Comparison of ENCODE assay signal across 15 cellular contexts in genomic region chr16:27476240-27476639, GRCh38.
"Had no signal": no experiment of that assay in that cellular context is flagged by ENCODE, and none has a peak within 500 bp of the region (broad histone marks: within the 10 kb centered on the region; RNA-seq: fewer than 3 reads in every experiment).

No MANE protein-coding gene starts in this region.

- H3K4me3 Mint-ChIP-seq: activated CD4-positive, alpha-beta T cell treated with anti-CD3 and anti-CD28 coated beads, Interleukin-2, amount 10 ng/mL, durations not matched to agents 24 days and 14 days; activated naive CD8-positive, alpha-beta T cell; endodermal cell; naive thymus-derived CD8-positive, alpha-beta T cell; stimulated activated naive CD8-positive, alpha-beta T cell treated with anti-CD3 and anti-CD28 coated beads, Interleukin-15, Interleukin-2, amounts not matched to agents 100 ng/mL and 50 ng/mL, for 24 hours; type B pancreatic cell had no signal

- ATAC-seq: left lobe of liver; mucosa of descending colon; naive thymus-derived CD8-positive, alpha-beta T cell had no signal

- H3K27me3 ChIP-seq: neutrophil had no signal

- FAIRE-seq: islet of Langerhans, small intestine had no signal

- H3K9me3 Mint-ChIP-seq: activated CD4-positive, alpha-beta T cell treated with anti-CD3 and anti-CD28 coated beads, Interleukin-2, amount 10 ng/mL, durations not matched to agents 24 days and 14 days; endodermal cell; naive thymus-derived CD8-positive, alpha-beta T cell; stimulated activated naive CD8-positive, alpha-beta T cell treated with anti-CD3 and anti-CD28 coated beads, Interleukin-15, Interleukin-2, amounts not matched to agents 100 ng/mL and 50 ng/mL, for 24 hours; type B pancreatic cell had no signal

- H3K27me3 Mint-ChIP-seq: activated CD4-positive, alpha-beta T cell treated with anti-CD3 and anti-CD28 coated beads, Interleukin-2, amount 10 ng/mL, durations not matched to agents 24 days and 14 days; activated naive CD8-positive, alpha-beta T cell; naive thymus-derived CD8-positive, alpha-beta T cell; stimulated activated naive CD8-positive, alpha-beta T cell treated with anti-CD3 and anti-CD28 coated beads, Interleukin-15, Interleukin-2, amounts not matched to agents 100 ng/mL and 50 ng/mL, for 24 hours; type B pancreatic cell had no signal

- H3K4me3 ChIP-seq: mucosa of descending colon had no signal

- H3K27ac ChIP-seq: neutrophil had no signal

- H3K27ac Mint-ChIP-seq: activated CD4-positive, alpha-beta T cell treated with anti-CD3 and anti-CD28 coated beads, Interleukin-2, amount 10 ng/mL, durations not matched to agents 24 days and 14 days; activated naive CD8-positive, alpha-beta T cell; endodermal cell; stimulated activated naive CD8-positive, alpha-beta T cell treated with anti-CD3 and anti-CD28 coated beads, Interleukin-15, Interleukin-2, amounts not matched to agents 100 ng/mL and 50 ng/mL, for 24 hours; type B pancreatic cell had no signal

- H3K4me1 Mint-ChIP-seq: activated CD4-positive, alpha-beta T cell treated with anti-CD3 and anti-CD28 coated beads, Interleukin-2, amount 10 ng/mL, durations not matched to agents 24 days and 14 days; endodermal cell had no signal

- DNase-seq: activated CD4-positive, alpha-beta T cell treated with anti-CD3 and anti-CD28 coated beads, Interleukin-2, amount 10 ng/mL, durations not matched to agents 24 days and 14 days; activated CD4-positive, CD25-positive, alpha-beta regulatory T cell; activated CD8-positive, alpha-beta memory T cell treated with anti-CD3 and anti-CD28 coated beads, Interleukin-2, amount 50 U/mL, for 48 hours; activated gamma-delta T cell treated with Interleukin-2 at 50 U/mL for 16 hours; cerebellar nuclear complex; endodermal cell; mucosa of descending colon; naive thymus-derived CD8-positive, alpha-beta T cell; small intestine had no signal

- H3K9me3 ChIP-seq: mucosa of descending colon, neutrophil had no signal
